Comparison of ENCODE assay signal across 9 cellular contexts in the genomic region with DNA sequence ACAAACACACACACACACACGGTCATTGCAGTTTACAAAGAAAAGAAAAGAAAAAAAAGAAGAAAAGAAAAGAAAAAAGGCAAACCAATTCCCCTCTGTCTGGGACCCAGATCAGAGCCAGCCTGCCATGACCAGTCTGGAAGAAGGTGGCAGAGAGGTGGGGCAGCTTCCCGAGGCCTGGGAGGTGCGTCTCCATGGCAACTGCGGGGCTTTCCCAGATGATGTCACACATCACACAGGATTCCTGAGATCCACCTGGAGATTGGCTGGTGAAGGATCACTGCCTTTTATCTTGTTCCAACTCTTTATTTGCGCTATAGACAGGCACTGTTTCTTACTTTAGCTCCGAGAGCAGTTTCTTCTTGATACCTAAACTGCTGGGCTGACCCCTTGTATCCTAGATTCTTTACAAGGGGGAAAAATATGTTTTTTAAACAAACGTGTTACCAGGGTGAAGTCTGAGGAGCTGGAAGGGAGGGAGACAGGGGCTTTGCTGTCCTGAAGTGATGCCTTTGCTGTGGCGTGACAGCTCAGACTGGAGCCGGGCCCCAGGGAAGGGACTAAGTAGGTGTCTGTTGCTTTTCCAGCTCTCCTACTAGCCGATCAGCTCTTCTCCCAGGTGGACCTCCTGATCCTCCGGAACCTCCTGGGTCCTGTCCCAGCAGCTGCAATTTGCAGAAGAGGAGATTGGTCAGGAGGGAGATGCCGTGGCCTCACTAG.
DNase-seq lines count a peak whose midpoint lies in the region; ATAC-seq, FAIRE-seq and TF ChIP-seq lines count a peak whose summit lies in the region.
"Had no signal": no experiment of that assay in that cellular context is flagged by ENCODE, and none has a peak within 500 bp of the region (broad histone marks: within the 10 kb centered on the region; RNA-seq: fewer than 3 reads in every experiment).

No MANE protein-coding gene starts in this region.

- no peak overlapping the region for H3K4me3 Mint-ChIP-seq in T-helper 17 cell
- H3K4me3 Mint-ChIP-seq: HFFc6 had no signal

- no peaks in the 10 kb centered on the region for H3K79me2 ChIP-seq in PC-3 (ENCODE audit: low read length)

- H3K9ac ChIP-seq in PC-3 (ENCODE audit: low read length): peak overlapping the region; percentile 15; the same call in 1 of the 2 replicates

- peaks cover 17% of the 10 kb centered on the region for H3K4me1 Mint-ChIP-seq in T-helper 17 cell

- H3K27me3 Mint-ChIP-seq in T-helper 17 cell: peaks cover 7% of the 10 kb centered on the region

- POLR2A ChIA-PET in PC-3 (lab: Charles Lee; ENCODE audit: unreplicated experiment) (interaction anchor here (0.6 kb wide), 1 partner anchor 19 kb away, joined by 3 read pairs; no protein-coding TSS in a partner anchor), GM10248 (lab: Yijun Ruan, JAX) (no interaction called here)

- FAIRE-seq in pancreas (lab: Jason Lieb, UNC): no peak

- no peaks in the 10 kb centered on the region for H3K36me3 ChIP-seq in PC-3 (ENCODE audit: low read depth, low read length)
- H3K36me3 ChIP-seq in esophagus squamous epithelium: no peaks in the 10 kb centered on the region
- no peaks in the 10 kb centered on the region for H3K36me3 ChIP-seq in pancreas
- no peaks in the 10 kb centered on the region for H3K36me3 ChIP-seq in right atrium auricular region

- DNase-seq in H4 (ENCODE audit: low spot score) (peak; percentile 62), PC-3 (peak; percentile 86), esophagus squamous epithelium (lab: John Stamatoyannopoulos, UW) (no peak), pancreas (peak; percentile 73 to 83 (median 78)), GM10248 (ENCODE audit: extremely low spot score) (no peak), right atrium auricular region (ENCODE audit: low spot score) (no peak), T-helper 17 cell (no peak)
- DNase-seq: HFFc6 had no signal

- ATAC-seq in PC-3 (peak; percentile 83), pancreas (peak; percentile 62 to 87 (median 82)), T-helper 17 cell (no peak), GM19463 (IDR thresholded peaks at IDR 0.05; ENCODE audit: unreplicated experiment) (no peak)

- H3K27ac ChIP-seq in PC-3 (ENCODE audit: low read length) (peak overlapping the region; percentile 50), esophagus squamous epithelium (peak overlapping the region in 3 of 4 donors; percentile 33 to 47 (median 35)), pancreas (peak overlapping the region in 2 of 4 donors; percentile 47 to 54), right atrium auricular region (no peak overlapping the region)

- no peak overlapping the region for H3K4me3 ChIP-seq in PC-3 (ENCODE audit: low read length)
- no peak overlapping the region for H3K4me3 ChIP-seq in esophagus squamous epithelium
- no peak overlapping the region for H3K4me3 ChIP-seq in pancreas
- H3K4me3 ChIP-seq in right atrium auricular region: no peak overlapping the region

- no peaks in the 10 kb centered on the region for H3K9me2 ChIP-seq in PC-3 (replicated peaks; ENCODE audit: low read length)

- H3K9me3 ChIP-seq in PC-3 (ENCODE audit: low read length): no peaks in the 10 kb centered on the region
- H3K9me3 ChIP-seq in esophagus squamous epithelium: no peaks in the 10 kb centered on the region
- no peaks in the 10 kb centered on the region for H3K9me3 ChIP-seq in pancreas
- H3K9me3 ChIP-seq in right atrium auricular region: no peaks in the 10 kb centered on the region
- no peaks in the 10 kb centered on the region for H3K9me3 ChIP-seq in T-helper 17 cell (ENCODE audit: control insufficient read depth, low read length, poor library complexity, severe bottlenecking)

- H4K20me1 ChIP-seq in PC-3 (ENCODE audit: low read length): no peaks in the 10 kb centered on the region

- no peak for TF ChIP-seq POLR2A in esophagus squamous epithelium (IDR thresholded peaks at IDR 0.05)

- no peaks in the 10 kb centered on the region for H3F3A ChIP-seq in PC-3 (ENCODE audit: low read length, unreplicated experiment)

- peak overlapping the region; percentile 68 for H3K4me2 ChIP-seq in PC-3 (ENCODE audit: low read length)

- CTCF ChIA-PET in PC-3 (lab: Charles Lee) (no interaction called here), GM10248 (lab: Yijun Ruan, JAX) (no interaction called here)

- H3K36me3 Mint-ChIP-seq in T-helper 17 cell (ENCODE audit: low read depth): no peaks in the 10 kb centered on the region

- H3K4me1 ChIP-seq in PC-3 (ENCODE audit: insufficient read depth, low read length) (peaks cover 28% of the 10 kb centered on the region), esophagus squamous epithelium (peaks cover 17 to 54% (median 33%) of the 10 kb centered on the region in 3 donors), pancreas (no peaks in the 10 kb centered on the region), right atrium auricular region (peaks cover 0 to 32% of the 10 kb centered on the region in 2 donors)

- H3K27me3 ChIP-seq in PC-3 (ENCODE audit: low read length): no peaks in the 10 kb centered on the region
- no peaks in the 10 kb centered on the region for H3K27me3 ChIP-seq in esophagus squamous epithelium
- H3K27me3 ChIP-seq in pancreas: peaks cover 0 to 9% (median 0%) of the 10 kb centered on the region in 4 donors
- H3K27me3 ChIP-seq in right atrium auricular region: no peaks in the 10 kb centered on the region

- H3K27ac Mint-ChIP-seq in T-helper 17 cell: no peak overlapping the region
- H3K27ac Mint-ChIP-seq: HFFc6 had no signal

- 28 to 53% methylated on average over 11 to 12 of the region's 12 CpGs for WGBS in esophagus squamous epithelium, 2 donors
- WGBS in pancreas, 2 donors: 34 to 36% methylated on average over 12 of the region's 12 CpGs

- no peak for TF ChIP-seq CTCF in PC-3 (conservative IDR thresholded peaks at IDR 0.05; ENCODE audit: low read depth, low read length)
- peak in 2 of 6 experiments; percentile 14 to 32 for TF ChIP-seq CTCF in esophagus squamous epithelium (IDR thresholded peaks at IDR 0.05)
- no peak for TF ChIP-seq CTCF in pancreas (IDR thresholded peaks at IDR 0.05)
- TF ChIP-seq CTCF in GM10248 (IDR thresholded peaks at IDR 0.05; ENCODE audit: control extremely low read depth, extremely low read depth, low read depth, missing control alignments): no peak
- no peak for TF ChIP-seq CTCF in right atrium auricular region (IDR thresholded peaks at IDR 0.05)

- H2AFZ ChIP-seq in PC-3 (ENCODE audit: low read length): peak overlapping the region; percentile 48; the same call in 1 of the 2 replicates

- intact Hi-C loops in PC-3 (cut with micrococcal nuclease): no loop called here
- intact Hi-C loops in esophagus squamous epithelium (cut with DNase I): loop anchor here (10.0 kb wide), 1 partner anchor 288 kb away; no protein-coding TSS in a partner anchor
- intact Hi-C loops in pancreas (cut with DNase I): no loop called here

- BruUV-seq in PC-3 (replicated peaks; lab: Mats Ljungman, UMichigan): no TSS peak

Comparison
In these comparisons a context has a peak if more than half of its experiments do, and no peak if none do; other contexts are left out.
1. DNase-seq: peak in H4 (single experiment), PC-3 (single experiment) and pancreas (6 of 6); none in esophagus squamous epithelium (single experiment), GM10248 (single experiment), right atrium auricular region (single experiment) and T-helper 17 cell (0 of 3).
2. ATAC-seq: peak in PC-3 (single experiment) and pancreas (4 of 4); none in T-helper 17 cell (single experiment) and GM19463 (single experiment).
3. H3K27ac ChIP-seq: peak in PC-3 (single experiment) and esophagus squamous epithelium (3 of 4); none in right atrium auricular region (0 of 2).